8 cellular contexts compared by ENCODE assay signal in genomic region chr16:2669587-2669986, GRCh38. TPM values are rescaled to one million over a fixed set of nuclear protein-coding genes. Genes with fewer than 3 reads are reported as not detected.
A peak's percentile ranks its signal among the peaks of the same experiment; 100 is the strongest.
DNase-seq lines count a peak whose midpoint lies in the region; ATAC-seq, FAIRE-seq and TF ChIP-seq lines count a peak whose summit lies in the region.
"Not testable (repeated sequence)": the region's sequence is repeated elsewhere in the genome, so short reads cannot be mapped to it uniquely, and the experiment has no call there.

No MANE protein-coding gene starts in this region.

- peak overlapping the region; percentile 54 for H3K4me2 ChIP-seq in A549
- 0 out of 2 replicates have a peak overlapping the region, but pooled peaks have one; percentile 20 for H3K4me2 ChIP-seq in OCI-LY3 (ENCODE audit: low read length)

- H3K9me3 ChIP-seq in A549; OCI-LY3 (ENCODE audit: insufficient read depth, low read length); breast epithelium: not testable (repeated sequence)

- not testable (repeated sequence) for TF ChIP-seq POLR2A in A549 (IDR thresholded peaks at IDR 0.05; ENCODE audit: low read length); breast epithelium (IDR thresholded peaks at IDR 0.05)

- ATAC-seq in A549; stimulated activated memory B cell treated with anti-CD40 and anti-IgM and Interleukin-4, amounts not matched to agents 10 μg/mL and 1 μg/mL and 100 μg/mL, for 72 hours: not testable (repeated sequence)

- not testable (repeated sequence) for H4K20me1 ChIP-seq in OCI-LY3 (ENCODE audit: insufficient read depth, low read length)

- H3K36me3 ChIP-seq in OCI-LY3 (replicated peaks; ENCODE audit: low read depth, low read length); breast epithelium: not testable (repeated sequence)

- peak overlapping the region; percentile 62 for H3K27ac Mint-ChIP-seq in activated CD4-positive, alpha-beta T cell treated with anti-CD3 and anti-CD28 coated beads, Interleukin-2, amount 10 ng/mL, durations not matched to agents 7 days and 5 days
- peak overlapping the region; percentile 76 for H3K27ac Mint-ChIP-seq in activated T-helper 2 cell treated with anti-CD3 and anti-CD28 coated beads, Interferon-gamma antibody, Interleukin-2, Interleukin-4, amounts not matched to agents 10 μg/mL and 5 μg/mL and 100 μg/mL, durations not matched to agents 14 hours and 24 hours and 36 hours
- H3K27ac Mint-ChIP-seq in glutamatergic neuron (ENCODE audit: unreplicated experiment) = peak overlapping the region; percentile 84
- not testable (repeated sequence) for H3K27ac Mint-ChIP-seq in nephron progenitor cell
- peak overlapping the region; percentile 31 for H3K27ac Mint-ChIP-seq in stimulated activated memory B cell treated with anti-CD40 and anti-IgM and Interleukin-4, amounts not matched to agents 10 μg/mL and 1 μg/mL and 100 μg/mL, for 72 hours

- not testable (repeated sequence) for H2AFZ ChIP-seq in OCI-LY3 (ENCODE audit: low read depth, low read length)

- not testable (repeated sequence) for H3K9ac ChIP-seq in OCI-LY3 (ENCODE audit: low read length)

- H3K27ac ChIP-seq in A549 = peak overlapping the region in 1 of 2 experiments; percentile 50; a peak in 1 of 6 replicates
- not testable (repeated sequence) for H3K27ac ChIP-seq in OCI-LY3 (ENCODE audit: low read length); breast epithelium

- not testable (repeated sequence) for DNase-seq in A549 (ENCODE audit: low read depth in 1 of 2, low spot score in 1 of 2); activated CD4-positive, alpha-beta T cell treated with anti-CD3 and anti-CD28 coated beads, Interleukin-2, amount 10 ng/mL, durations not matched to agents 7 days and 5 days; activated T-helper 2 cell treated with anti-CD3 and anti-CD28 coated beads, Interferon-gamma antibody, Interleukin-2, Interleukin-4, amounts not matched to agents 10 μg/mL and 5 μg/mL and 100 μg/mL, durations not matched to agents 14 hours and 24 hours and 36 hours (ENCODE audit: low spot score); breast epithelium (ENCODE audit: low spot score in 2 of 2); glutamatergic neuron; nephron progenitor cell

- H3K36me3 Mint-ChIP-seq in activated CD4-positive, alpha-beta T cell treated with anti-CD3 and anti-CD28 coated beads, Interleukin-2, amount 10 ng/mL, durations not matched to agents 7 days and 5 days (ENCODE audit: low read depth); glutamatergic neuron (ENCODE audit: unreplicated experiment); nephron progenitor cell (ENCODE audit: low read depth): not testable (repeated sequence)
- peaks cover 78% of the 10 kb centered on the region for H3K36me3 Mint-ChIP-seq in activated T-helper 2 cell treated with anti-CD3 and anti-CD28 coated beads, Interferon-gamma antibody, Interleukin-2, Interleukin-4, amounts not matched to agents 10 μg/mL and 5 μg/mL and 100 μg/mL, durations not matched to agents 14 hours and 24 hours and 36 hours (ENCODE audit: low read depth)
- H3K36me3 Mint-ChIP-seq in stimulated activated memory B cell treated with anti-CD40 and anti-IgM and Interleukin-4, amounts not matched to agents 10 μg/mL and 1 μg/mL and 100 μg/mL, for 72 hours = peaks cover 31% of the 10 kb centered on the region

- POLR2A ChIA-PET in A549 (lab: Yijun Ruan, JAX) = interaction anchor here (1.0 kb wide), 1 partner anchor 13 kb away, joined by 7 read pairs; the partner anchor contains the start of gene KCTD5
- POLR2A ChIA-PET in activated CD4-positive, alpha-beta T cell treated with anti-CD3 and anti-CD28 coated beads, Interleukin-2, amount 10 ng/mL, durations not matched to agents 7 days and 5 days (lab: Charles Lee) = not testable (repeated sequence)

- not testable (repeated sequence) for H3K27me3 Mint-ChIP-seq in activated CD4-positive, alpha-beta T cell treated with anti-CD3 and anti-CD28 coated beads, Interleukin-2, amount 10 ng/mL, durations not matched to agents 7 days and 5 days; activated T-helper 2 cell treated with anti-CD3 and anti-CD28 coated beads, Interferon-gamma antibody, Interleukin-2, Interleukin-4, amounts not matched to agents 10 μg/mL and 5 μg/mL and 100 μg/mL, durations not matched to agents 14 hours and 24 hours and 36 hours (ENCODE audit: low read depth); glutamatergic neuron (ENCODE audit: unreplicated experiment); nephron progenitor cell (ENCODE audit: low read depth, poor library complexity); stimulated activated memory B cell treated with anti-CD40 and anti-IgM and Interleukin-4, amounts not matched to agents 10 μg/mL and 1 μg/mL and 100 μg/mL, for 72 hours

- not testable (repeated sequence) for FAIRE-seq in A549 (lab: Jason Lieb, UNC)

- not testable (repeated sequence) for TF ChIP-seq RAD21 in A549 (conservative IDR thresholded peaks at IDR 0.05 in 1 of 2, IDR thresholded peaks at IDR 0.05 in 1 of 2)

- WGBS in A549 (ENCODE audit: missing lambda C conversion rate) = 74% methylated on average over 10 of the region's 10 CpGs

- TF ChIP-seq EP300 in A549 (IDR thresholded peaks at IDR 0.05) = not testable (repeated sequence)

- not testable (repeated sequence) for H3K4me3 ChIP-seq in A549; OCI-LY3 (ENCODE audit: low read length)
- H3K4me3 ChIP-seq in breast epithelium = peak overlapping the region in 2 of 3 donors; percentile 13 to 44

- TF ChIP-seq CTCF in A549 (IDR thresholded peaks at IDR 0.05); OCI-LY3 (IDR thresholded peaks at IDR 0.05; ENCODE audit: low read depth, low read length); breast epithelium (IDR thresholded peaks at IDR 0.05); glutamatergic neuron (IDR thresholded peaks at IDR 0.05; ENCODE audit: partially characterized antibody, unreplicated experiment); nephron progenitor cell (IDR thresholded peaks at IDR 0.05): not testable (repeated sequence)

- not testable (repeated sequence) for H3K4me3 Mint-ChIP-seq in activated CD4-positive, alpha-beta T cell treated with anti-CD3 and anti-CD28 coated beads, Interleukin-2, amount 10 ng/mL, durations not matched to agents 7 days and 5 days
- peak overlapping the region; percentile 71 for H3K4me3 Mint-ChIP-seq in activated T-helper 2 cell treated with anti-CD3 and anti-CD28 coated beads, Interferon-gamma antibody, Interleukin-2, Interleukin-4, amounts not matched to agents 10 μg/mL and 5 μg/mL and 100 μg/mL, durations not matched to agents 14 hours and 24 hours and 36 hours (ENCODE audit: low read depth)
- H3K4me3 Mint-ChIP-seq in glutamatergic neuron (ENCODE audit: unreplicated experiment) (peak overlapping the region; percentile 61), nephron progenitor cell (peak overlapping the region; percentile 61)
- peak overlapping the region; percentile 51 for H3K4me3 Mint-ChIP-seq in stimulated activated memory B cell treated with anti-CD40 and anti-IgM and Interleukin-4, amounts not matched to agents 10 μg/mL and 1 μg/mL and 100 μg/mL, for 72 hours

- not testable (repeated sequence) for H3K27me3 ChIP-seq in OCI-LY3 (ENCODE audit: low read depth, low read length); breast epithelium

- CTCF ChIA-PET in A549 (lab: Yijun Ruan, JAX) = interaction anchor here (1.5 kb wide), 1 partner anchor 13 kb away, joined by 3 read pairs; no protein-coding TSS in a partner anchor
- CTCF ChIA-PET in activated CD4-positive, alpha-beta T cell treated with anti-CD3 and anti-CD28 coated beads, Interleukin-2, amount 10 ng/mL, durations not matched to agents 7 days and 5 days (lab: Charles Lee) = interaction anchor here (1.2 kb wide), 1 partner anchor 8 kb away, joined by 4 read pairs; no protein-coding TSS in a partner anchor

- peaks cover 11% of the 10 kb centered on the region for H3K79me2 ChIP-seq in OCI-LY3 (ENCODE audit: low read length)

- intact Hi-C loops in activated T-helper 2 cell treated with anti-CD3 and anti-CD28 coated beads, Interferon-gamma antibody, Interleukin-2, Interleukin-4, amounts not matched to agents 10 μg/mL and 5 μg/mL and 100 μg/mL, durations not matched to agents 14 hours and 24 hours and 36 hours (cut with micrococcal nuclease); breast epithelium (cut with DNase I; ENCODE audit: low total_unique reads): not testable (repeated sequence)

- not testable (repeated sequence) for H3K9me3 Mint-ChIP-seq in activated CD4-positive, alpha-beta T cell treated with anti-CD3 and anti-CD28 coated beads, Interleukin-2, amount 10 ng/mL, durations not matched to agents 7 days and 5 days; activated T-helper 2 cell treated with anti-CD3 and anti-CD28 coated beads, Interferon-gamma antibody, Interleukin-2, Interleukin-4, amounts not matched to agents 10 μg/mL and 5 μg/mL and 100 μg/mL, durations not matched to agents 14 hours and 24 hours and 36 hours; glutamatergic neuron (ENCODE audit: unreplicated experiment); nephron progenitor cell; stimulated activated memory B cell treated with anti-CD40 and anti-IgM and Interleukin-4, amounts not matched to agents 10 μg/mL and 1 μg/mL and 100 μg/mL, for 72 hours

- H3K4me1 Mint-ChIP-seq in activated CD4-positive, alpha-beta T cell treated with anti-CD3 and anti-CD28 coated beads, Interleukin-2, amount 10 ng/mL, durations not matched to agents 7 days and 5 days = peaks cover 23% of the 10 kb centered on the region
- peaks cover 42% of the 10 kb centered on the region for H3K4me1 Mint-ChIP-seq in activated T-helper 2 cell treated with anti-CD3 and anti-CD28 coated beads, Interferon-gamma antibody, Interleukin-2, Interleukin-4, amounts not matched to agents 10 μg/mL and 5 μg/mL and 100 μg/mL, durations not matched to agents 14 hours and 24 hours and 36 hours (ENCODE audit: low read depth)
- H3K4me1 Mint-ChIP-seq in glutamatergic neuron (ENCODE audit: low read depth, unreplicated experiment) = peaks cover 33% of the 10 kb centered on the region
- peaks cover 72% of the 10 kb centered on the region for H3K4me1 Mint-ChIP-seq in nephron progenitor cell
- peaks cover 43% of the 10 kb centered on the region for H3K4me1 Mint-ChIP-seq in stimulated activated memory B cell treated with anti-CD40 and anti-IgM and Interleukin-4, amounts not matched to agents 10 μg/mL and 1 μg/mL and 100 μg/mL, for 72 hours

- not testable (repeated sequence) for H3K4me1 ChIP-seq in A549, breast epithelium
- H3K4me1 ChIP-seq in OCI-LY3 (ENCODE audit: low read length) = peaks cover 31% of the 10 kb centered on the region

RNA-seq across cellular contexts. Expression of gene KCTD5, which starts 12.7 kb away (rescaled TPM):
- polyA plus RNA-seq in A549 (2011; rRNA removed) (22.4 and 26.1 TPM in 2 replicates), A549 (2017; fragmentation: RNase III; extraction: RNeasy Plus Mini Kit Qiagen cat#74134 plus additional on column Dnase treatment) (22.8 to 26.3 TPM (median 22.9 TPM) in 3 replicates)
- 36.9 and 44.4 TPM in 2 replicates for polyA plus RNA-seq in A549 (2012; cell fraction: cytosol; rRNA removed)
- 37.1 and 61.7 TPM in 2 replicates for polyA plus RNA-seq in A549 (2012; cell fraction: nucleus; rRNA removed)
- 15.5 and 22.7 TPM in 2 replicates for polyA minus RNA-seq in A549 (2011; rRNA and poly(A)+ RNA removed)
- total RNA-seq in activated CD4-positive, alpha-beta T cell treated with anti-CD3 and anti-CD28 coated beads, Interleukin-2, amount 10 ng/mL, durations not matched to agents 7 days and 5 days = 10 to 100 TPM; 31.6 to 34.4 TPM
- 65.5 and 68.5 TPM in 2 replicates for total RNA-seq in activated T-helper 2 cell treated with anti-CD3 and anti-CD28 coated beads, Interferon-gamma antibody, Interleukin-2, Interleukin-4, amounts not matched to agents 10 μg/mL and 5 μg/mL and 100 μg/mL, durations not matched to agents 14 hours and 24 hours and 36 hours
- total RNA-seq in breast epithelium (10 to 100 TPM in 2 of 3 donors, 1 to 10 TPM in 1; 8.6 to 19.6 (median 18.4) TPM), glutamatergic neuron (ENCODE audit: unreplicated experiment) (41.2 TPM)

RNA-seq across cellular contexts. Expression of gene PRSS27, which starts 50.4 kb away (rescaled TPM):
- polyA plus RNA-seq in A549 (2011; rRNA removed) (1.00 and 1.1 TPM in 2 replicates), A549 (2017; fragmentation: RNase III; extraction: RNeasy Plus Mini Kit Qiagen cat#74134 plus additional on column Dnase treatment) (0.62 to 1.3 TPM (median 1.2 TPM) in 3 replicates)
- polyA plus RNA-seq in A549 (2012; cell fraction: cytosol; rRNA removed) = 1.7 and 2.4 TPM in 2 replicates
- polyA plus RNA-seq in A549 (2012; cell fraction: nucleus; rRNA removed) = 3.4 and 3.5 TPM in 2 replicates
- polyA minus RNA-seq in A549 (2011; rRNA and poly(A)+ RNA removed) = 0.15 and 0.54 TPM in 2 replicates
- 1 to 10 TPM; 1.5 to 1.7 TPM for total RNA-seq in activated CD4-positive, alpha-beta T cell treated with anti-CD3 and anti-CD28 coated beads, Interleukin-2, amount 10 ng/mL, durations not matched to agents 7 days and 5 days
- 1.8 and 2.1 TPM in 2 replicates for total RNA-seq in activated T-helper 2 cell treated with anti-CD3 and anti-CD28 coated beads, Interferon-gamma antibody, Interleukin-2, Interleukin-4, amounts not matched to agents 10 μg/mL and 5 μg/mL and 100 μg/mL, durations not matched to agents 14 hours and 24 hours and 36 hours
- total RNA-seq in breast epithelium (under 1 TPM in 1 of 3 donors, not detected in 2; 0.29 TPM), glutamatergic neuron (ENCODE audit: unreplicated experiment) (10.8 TPM)
